In the genomic region with DNA sequence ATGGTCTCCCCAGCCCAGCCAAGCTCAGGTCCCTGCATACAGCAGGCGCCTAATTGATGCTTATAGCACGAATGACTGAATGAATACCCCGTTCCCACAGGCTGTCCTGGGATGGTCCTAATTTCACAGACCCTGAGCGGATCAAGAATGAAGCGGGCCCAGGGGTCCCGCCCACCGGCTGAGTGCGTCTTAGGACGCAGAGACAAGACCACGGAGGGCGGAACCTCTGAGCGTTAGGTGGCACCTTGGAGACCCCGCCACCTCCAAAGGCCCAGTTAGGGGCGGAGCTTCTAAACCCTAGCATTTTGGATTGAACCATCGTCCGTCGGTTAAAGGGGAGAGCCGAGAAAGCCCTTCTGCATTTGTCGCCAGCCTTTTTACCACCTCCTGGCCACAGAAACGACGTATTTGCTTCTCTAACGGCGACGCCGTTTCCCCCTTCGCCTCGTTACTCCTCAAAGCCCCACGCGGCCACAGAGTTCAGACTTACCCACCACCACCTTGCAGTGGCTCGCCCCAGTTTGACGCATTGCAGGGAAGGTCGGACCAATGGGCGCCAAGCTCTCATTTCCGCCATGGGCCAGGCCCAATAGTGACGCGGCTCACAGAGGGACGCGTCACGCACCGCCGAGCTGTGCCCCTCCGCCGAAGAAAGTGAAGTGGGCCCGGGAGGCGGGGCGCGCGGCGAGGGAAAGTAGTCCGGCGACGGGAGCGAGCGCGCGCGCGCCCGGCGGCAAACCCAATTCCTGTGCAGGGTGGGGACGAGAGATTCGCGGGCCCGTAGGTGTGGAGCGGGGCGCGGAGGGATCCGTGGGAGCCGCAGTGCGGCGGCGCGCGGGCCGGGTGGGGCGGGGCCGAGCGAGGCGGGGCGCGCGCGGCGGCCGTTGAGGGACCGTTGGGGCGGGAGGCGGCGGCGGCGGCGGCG, we compare ENCODE assay signal across 1 cellular context.
TF ChIP-seq lines count a peak whose summit lies in the region.

No MANE protein-coding gene starts in this region.

TF ChIP-seq in WTC11, 78 proteins besides CTCF, POLR2A, EP300 and RAD21 (continued from another document and continues in another):
- peak; percentile 46; the same call in 1 of the 2 replicates for TF ChIP-seq ZNF532 (CRISPR knock-in tag; IDR thresholded peaks at IDR 0.05; ENCODE audit: borderline replicate concordance)
- peak; percentile 95 for TF ChIP-seq MYBL2 (CRISPR knock-in tag; IDR thresholded peaks at IDR 0.05)
- no peak for TF ChIP-seq GRHL2 (CRISPR knock-in tag; IDR thresholded peaks at IDR 0.05; ENCODE audit: insufficient replicate concordance, severe bottlenecking)
- no peak for TF ChIP-seq RELA (CRISPR knock-in tag; IDR thresholded peaks at IDR 0.05; ENCODE audit: borderline replicate concordance)
- TF ChIP-seq ZNF512 (CRISPR knock-in tag; IDR thresholded peaks at IDR 0.05; ENCODE audit: borderline replicate concordance), result no peak
- no peak for TF ChIP-seq ELF4 (CRISPR knock-in tag; IDR thresholded peaks at IDR 0.05; ENCODE audit: low read depth)
- peak; percentile 71; the same call in 1 of the 2 replicates for TF ChIP-seq TEAD1 (CRISPR knock-in tag; IDR thresholded peaks at IDR 0.05)
- TF ChIP-seq, protein P1, sequence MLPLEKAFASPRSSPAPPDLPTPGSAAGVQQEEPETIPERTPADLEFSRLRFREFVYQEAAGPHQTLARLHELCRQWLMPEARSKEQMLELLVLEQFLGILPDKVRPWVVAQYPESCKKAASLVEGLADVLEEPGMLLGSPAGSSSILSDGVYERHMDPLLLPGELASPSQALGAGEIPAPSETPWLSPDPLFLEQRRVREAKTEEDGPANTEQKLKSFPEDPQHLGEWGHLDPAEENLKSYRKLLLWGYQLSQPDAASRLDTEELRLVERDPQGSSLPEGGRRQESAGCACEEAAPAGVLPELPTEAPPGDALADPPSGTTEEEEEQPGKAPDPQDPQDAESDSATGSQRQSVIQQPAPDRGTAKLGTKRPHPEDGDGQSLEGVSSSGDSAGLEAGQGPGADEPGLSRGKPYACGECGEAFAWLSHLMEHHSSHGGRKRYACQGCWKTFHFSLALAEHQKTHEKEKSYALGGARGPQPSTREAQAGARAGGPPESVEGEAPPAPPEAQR (CRISPR knock-in tag; IDR thresholded peaks at IDR 0.05), result peak; percentile 98
- peak; percentile 30; the same call in 1 of the 2 replicates for TF ChIP-seq FOXP1 (CRISPR knock-in tag; IDR thresholded peaks at IDR 0.05; ENCODE audit: borderline replicate concordance)
- TF ChIP-seq ATF1 (CRISPR knock-in tag; IDR thresholded peaks at IDR 0.05), result no peak
- TF ChIP-seq, protein P2, sequence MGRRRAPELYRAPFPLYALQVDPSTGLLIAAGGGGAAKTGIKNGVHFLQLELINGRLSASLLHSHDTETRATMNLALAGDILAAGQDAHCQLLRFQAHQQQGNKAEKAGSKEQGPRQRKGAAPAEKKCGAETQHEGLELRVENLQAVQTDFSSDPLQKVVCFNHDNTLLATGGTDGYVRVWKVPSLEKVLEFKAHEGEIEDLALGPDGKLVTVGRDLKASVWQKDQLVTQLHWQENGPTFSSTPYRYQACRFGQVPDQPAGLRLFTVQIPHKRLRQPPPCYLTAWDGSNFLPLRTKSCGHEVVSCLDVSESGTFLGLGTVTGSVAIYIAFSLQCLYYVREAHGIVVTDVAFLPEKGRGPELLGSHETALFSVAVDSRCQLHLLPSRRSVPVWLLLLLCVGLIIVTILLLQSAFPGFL (CRISPR knock-in tag; IDR thresholded peaks at IDR 0.05; ENCODE audit: borderline replicate concordance), result no peak
- TF ChIP-seq FOXJ3 (CRISPR knock-in tag; IDR thresholded peaks at IDR 0.05; ENCODE audit: borderline replicate concordance), result no peak
- no peak for TF ChIP-seq NR2C2 (CRISPR knock-in tag; IDR thresholded peaks at IDR 0.05)
- no peak for TF ChIP-seq NFATC4 (CRISPR knock-in tag; IDR thresholded peaks at IDR 0.05)
- no peak for TF ChIP-seq CBFB (CRISPR knock-in tag; IDR thresholded peaks at IDR 0.05; ENCODE audit: low read depth)
- no peak for TF ChIP-seq ZNF281 (CRISPR knock-in tag; IDR thresholded peaks at IDR 0.05)
- TF ChIP-seq NR1H2 (CRISPR knock-in tag; IDR thresholded peaks at IDR 0.05), result no peak
- no peak for TF ChIP-seq CREB1 (CRISPR knock-in tag; IDR thresholded peaks at IDR 0.05)
- peak; percentile 59 for TF ChIP-seq ZNF423 (CRISPR knock-in tag; IDR thresholded peaks at IDR 0.05)
- TF ChIP-seq TP53 (CRISPR knock-in tag; IDR thresholded peaks at IDR 0.05), result 0 out of 2 replicates have a peak, but pooled peaks have one; percentile 25
- TF ChIP-seq TCF7 (CRISPR knock-in tag; IDR thresholded peaks at IDR 0.05; ENCODE audit: low read depth), result no peak
- no peak for TF ChIP-seq ZNF121 (CRISPR knock-in tag; IDR thresholded peaks at IDR 0.05)
- TF ChIP-seq, protein P3, sequence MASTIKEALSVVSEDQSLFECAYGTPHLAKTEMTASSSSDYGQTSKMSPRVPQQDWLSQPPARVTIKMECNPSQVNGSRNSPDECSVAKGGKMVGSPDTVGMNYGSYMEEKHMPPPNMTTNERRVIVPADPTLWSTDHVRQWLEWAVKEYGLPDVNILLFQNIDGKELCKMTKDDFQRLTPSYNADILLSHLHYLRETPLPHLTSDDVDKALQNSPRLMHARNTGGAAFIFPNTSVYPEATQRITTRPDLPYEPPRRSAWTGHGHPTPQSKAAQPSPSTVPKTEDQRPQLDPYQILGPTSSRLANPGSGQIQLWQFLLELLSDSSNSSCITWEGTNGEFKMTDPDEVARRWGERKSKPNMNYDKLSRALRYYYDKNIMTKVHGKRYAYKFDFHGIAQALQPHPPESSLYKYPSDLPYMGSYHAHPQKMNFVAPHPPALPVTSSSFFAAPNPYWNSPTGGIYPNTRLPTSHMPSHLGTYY (CRISPR knock-in tag; IDR thresholded peaks at IDR 0.05), result peak; percentile 86; the same call in 1 of the 2 replicates
- TF ChIP-seq, protein P4, sequence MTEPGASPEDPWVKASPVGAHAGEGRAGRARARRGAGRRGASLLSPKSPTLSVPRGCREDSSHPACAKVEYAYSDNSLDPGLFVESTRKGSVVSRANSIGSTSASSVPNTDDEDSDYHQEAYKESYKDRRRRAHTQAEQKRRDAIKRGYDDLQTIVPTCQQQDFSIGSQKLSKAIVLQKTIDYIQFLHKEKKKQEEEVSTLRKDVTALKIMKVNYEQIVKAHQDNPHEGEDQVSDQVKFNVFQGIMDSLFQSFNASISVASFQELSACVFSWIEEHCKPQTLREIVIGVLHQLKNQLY (CRISPR knock-in tag; IDR thresholded peaks at IDR 0.05), result no peak
- TF ChIP-seq ZNF263 (CRISPR knock-in tag; IDR thresholded peaks at IDR 0.05; ENCODE audit: low read depth), result no peak
- TF ChIP-seq ZNF138 (CRISPR knock-in tag; conservative IDR thresholded peaks at IDR 0.05), result no peak
- TF ChIP-seq ETV6 (CRISPR knock-in tag; IDR thresholded peaks at IDR 0.05), result peak; percentile 76; the same call in 1 of the 2 replicates
- no peak for TF ChIP-seq IRF1 (CRISPR knock-in tag; IDR thresholded peaks at IDR 0.05)
- TF ChIP-seq, protein P5, sequence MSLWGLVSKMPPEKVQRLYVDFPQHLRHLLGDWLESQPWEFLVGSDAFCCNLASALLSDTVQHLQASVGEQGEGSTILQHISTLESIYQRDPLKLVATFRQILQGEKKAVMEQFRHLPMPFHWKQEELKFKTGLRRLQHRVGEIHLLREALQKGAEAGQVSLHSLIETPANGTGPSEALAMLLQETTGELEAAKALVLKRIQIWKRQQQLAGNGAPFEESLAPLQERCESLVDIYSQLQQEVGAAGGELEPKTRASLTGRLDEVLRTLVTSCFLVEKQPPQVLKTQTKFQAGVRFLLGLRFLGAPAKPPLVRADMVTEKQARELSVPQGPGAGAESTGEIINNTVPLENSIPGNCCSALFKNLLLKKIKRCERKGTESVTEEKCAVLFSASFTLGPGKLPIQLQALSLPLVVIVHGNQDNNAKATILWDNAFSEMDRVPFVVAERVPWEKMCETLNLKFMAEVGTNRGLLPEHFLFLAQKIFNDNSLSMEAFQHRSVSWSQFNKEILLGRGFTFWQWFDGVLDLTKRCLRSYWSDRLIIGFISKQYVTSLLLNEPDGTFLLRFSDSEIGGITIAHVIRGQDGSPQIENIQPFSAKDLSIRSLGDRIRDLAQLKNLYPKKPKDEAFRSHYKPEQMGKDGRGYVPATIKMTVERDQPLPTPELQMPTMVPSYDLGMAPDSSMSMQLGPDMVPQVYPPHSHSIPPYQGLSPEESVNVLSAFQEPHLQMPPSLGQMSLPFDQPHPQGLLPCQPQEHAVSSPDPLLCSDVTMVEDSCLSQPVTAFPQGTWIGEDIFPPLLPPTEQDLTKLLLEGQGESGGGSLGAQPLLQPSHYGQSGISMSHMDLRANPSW (CRISPR knock-in tag; conservative IDR thresholded peaks at IDR 0.05; ENCODE audit: low read depth), result no peak
- TF ChIP-seq USF1 (CRISPR knock-in tag; IDR thresholded peaks at IDR 0.05), result peak; percentile 59; the same call in 1 of the 2 replicates
- peak; percentile 52; the same call in 1 of the 2 replicates for TF ChIP-seq SOX15 (CRISPR knock-in tag; IDR thresholded peaks at IDR 0.05)
- peak; percentile 99 for TF ChIP-seq SP1 (CRISPR knock-in tag; conservative IDR thresholded peaks at IDR 0.05)
- peak; percentile 86; the same call in 1 of the 2 replicates for TF ChIP-seq FOXK1 (CRISPR knock-in tag; IDR thresholded peaks at IDR 0.05)
- no peak for TF ChIP-seq SMAD3 (CRISPR knock-in tag; IDR thresholded peaks at IDR 0.05; ENCODE audit: borderline replicate concordance)
- no peak for TF ChIP-seq ZBTB21 (CRISPR knock-in tag; IDR thresholded peaks at IDR 0.05; ENCODE audit: borderline replicate concordance)
